8 cellular contexts compared by ENCODE assay signal in the genomic region with DNA sequence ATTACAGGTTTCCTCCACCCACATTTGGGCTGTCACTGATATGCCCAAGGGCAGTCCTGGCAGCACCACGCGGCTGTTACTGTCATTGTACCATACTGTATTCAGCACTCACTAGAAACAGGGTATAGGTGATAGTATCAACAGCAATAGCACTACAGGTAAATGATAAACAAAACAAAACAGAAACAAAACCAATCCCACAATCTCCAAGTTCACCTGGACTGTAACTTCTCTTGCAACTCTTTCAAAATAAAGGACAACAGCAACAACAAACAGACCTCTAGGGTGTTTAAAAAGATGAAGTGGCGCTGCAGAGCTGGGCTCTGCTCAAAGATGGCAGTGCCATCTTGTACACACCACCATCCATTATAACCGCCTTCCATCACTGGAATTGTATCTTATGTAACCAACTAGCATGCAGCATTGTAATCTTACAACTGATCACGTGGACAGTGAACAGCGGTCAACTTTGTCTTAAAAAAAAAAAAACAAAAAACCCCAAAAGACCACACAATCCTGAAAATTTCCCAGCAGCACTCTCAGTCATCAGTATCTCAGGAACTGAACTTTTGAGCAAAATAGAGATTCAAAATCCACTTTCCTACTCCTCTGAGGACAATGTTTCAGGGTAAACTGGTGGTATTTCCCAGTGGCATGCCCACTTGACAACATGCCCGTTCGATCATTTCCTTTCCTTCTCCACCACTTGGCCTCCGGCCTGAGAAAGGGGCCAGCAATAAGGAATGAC. TPM values are rescaled to one million over a fixed set of nuclear protein-coding genes. Genes with fewer than 3 reads are reported as not detected.
DNase-seq lines count a peak whose midpoint lies in the region; ATAC-seq, FAIRE-seq and TF ChIP-seq lines count a peak whose summit lies in the region.

No MANE protein-coding gene starts in this region.

- in situ Hi-C loops in HAP-1 (cut with MboI; ENCODE audit: low sequenced_read_pairs): loop anchor here (5.0 to 10.0 kb wide), 3 partner anchors 109 to 476 kb away; no protein-coding TSS in a partner anchor

- CTCF ChIA-PET in AG04450 (lab: Charles Lee): interaction anchor here (0.6 to 3.5 kb wide), 2 partner anchors 107 to 152 kb away, joined by 8 to 27 read pairs; no protein-coding TSS in a partner anchor

- H3K36me3 ChIP-seq in HAP-1 (replicated peaks) (peaks cover 45% of the 10 kb centered on the region), adrenal gland (replicated peaks in 1 of 2) (peaks cover 0 to 38% of the 10 kb centered on the region in 2 donors), iPS-18a (ENCODE audit: control insufficient read depth, low read depth, low read length) (peaks cover 30% of the 10 kb centered on the region), small intestine (ENCODE audit: control insufficient read depth in 2 of 2, insufficient read depth in 2 of 2, low read length in 2 of 2) (peaks cover 8% of the 10 kb centered on the region in 2 donors)

- TF ChIP-seq CTCF in AG04450 (IDR thresholded peaks at IDR 0.05; ENCODE audit: low read depth, low read length) (no peak), adrenal gland (IDR thresholded peaks at IDR 0.05) (peak in 2 of 6 experiments; percentile 11 to 28)

- H3K4me1 ChIP-seq in HAP-1 (peaks cover 44% of the 10 kb centered on the region), adrenal gland (replicated peaks in 1 of 2) (peaks cover 46 to 61% of the 10 kb centered on the region in 2 donors), iPS-18a (ENCODE audit: control insufficient read depth, low read depth, low read length) (peaks cover 52% of the 10 kb centered on the region), small intestine (ENCODE audit: control insufficient read depth in 2 of 2, insufficient read depth in 1 of 2, low read depth in 1 of 2, low read length in 1 of 2) (peaks cover 2 to 3% of the 10 kb centered on the region in 2 donors)

- no peak overlapping the region for H3K9ac ChIP-seq in iPS-18a (ENCODE audit: low read length)

- intact Hi-C loops in adrenal gland (cut with DNase I): loop anchor here in 1 of 2 donors (5.0 to 10.0 kb wide), 2 partner anchors 379 to 471 kb away; no protein-coding TSS in a partner anchor

- peak overlapping the region; percentile 79 for H3K4me3 ChIP-seq in AG04450 (ENCODE audit: low read depth, low read length)
- H3K4me3 ChIP-seq in HAP-1: peak overlapping the region; percentile 55
- peak overlapping the region in 3 of 4 donors; percentile 22 to 93 (median 71) for H3K4me3 ChIP-seq in adrenal gland
- peak overlapping the region; percentile 59 for H3K4me3 ChIP-seq in iPS-18a (ENCODE audit: low read length)
- peak overlapping the region; percentile 56 to 90 for H3K4me3 ChIP-seq in small intestine (ENCODE audit: low read depth in 1 of 2, low read length in 2 of 2)

- H3K27me3 ChIP-seq in AG04450 (ENCODE audit: control insufficient read depth, insufficient read depth, low read length): no peaks in the 10 kb centered on the region
- no peaks in the 10 kb centered on the region for H3K27me3 ChIP-seq in HAP-1 (ENCODE audit: low read depth)
- no peaks in the 10 kb centered on the region for H3K27me3 ChIP-seq in adrenal gland
- no peaks in the 10 kb centered on the region for H3K27me3 ChIP-seq in iPS-18a (ENCODE audit: control insufficient read depth, insufficient read depth, low read length)
- H3K27me3 ChIP-seq in small intestine (ENCODE audit: control insufficient read depth in 2 of 2, insufficient read depth in 2 of 2, low read length in 2 of 2): no peaks in the 10 kb centered on the region

- 0 to 2% (median 2%) methylated on average over 9 of the region's 9 CpGs for WGBS in adrenal gland, 4 donors
- 0 to 1% (median 1%) methylated on average over 9 of the region's 9 CpGs for WGBS in small intestine, 3 donors

- POLR2A ChIA-PET in AG04450 (lab: Yijun Ruan, JAX): interaction anchor here (1.7 kb wide), 1 partner anchor 62 kb away, joined by 5 read pairs; no protein-coding TSS in a partner anchor

- H3K9me3 ChIP-seq in AG04450 (ENCODE audit: control insufficient read depth, insufficient read depth, low read length) (peaks cover 3% of the 10 kb centered on the region; the same call in 1 of the 2 replicates), HAP-1 (no peaks in the 10 kb centered on the region), adrenal gland (replicated peaks in 1 of 3) (no peaks in the 10 kb centered on the region), iPS-18a (ENCODE audit: control insufficient read depth, low read depth, low read length) (no peaks in the 10 kb centered on the region), small intestine (ENCODE audit: control insufficient read depth, low read depth) (no peaks in the 10 kb centered on the region)

- no peak for FAIRE-seq in small intestine (lab: Jason Lieb, UNC)

- DNase-seq in AG04450 (ENCODE audit: low read depth, low spot score) (no peak), HAP-1 (ENCODE audit: low spot score in 2 of 2) (no peak), OCI-M1 (lab: John Stamatoyannopoulos, UW) (peak; percentile 86), adrenal gland (peak in 6 of 7 donors; percentile 52 to 83 (median 69)), small intestine (peak; percentile 63)

- H3K27ac ChIP-seq in AG04450 (ENCODE audit: low read depth, low read length) (peak overlapping the region; percentile 65), adrenal gland (peak overlapping the region; percentile 92 to 100 (median 100)), iPS-18a (ENCODE audit: low read length) (no peak overlapping the region), small intestine (ENCODE audit: low read depth in 1 of 2, low read length in 1 of 2) (peak overlapping the region; percentile 93 to 97)

- ATAC-seq in GM21576 (IDR thresholded peaks at IDR 0.05; ENCODE audit: unreplicated experiment) (no peak), GM18867 (IDR thresholded peaks at IDR 0.05; ENCODE audit: unreplicated experiment) (no peak)

- peak in 1 of 2 donors; percentile 54 for TF ChIP-seq POLR2A in adrenal gland (IDR thresholded peaks at IDR 0.05)

RNA-seq across cellular contexts. Expression of gene IRF2BP2, which starts 3.8 kb away (rescaled TPM):
- polyA plus RNA-seq in AG04450 (2011; rRNA removed) (20.3 and 28.6 TPM in 2 replicates), adrenal gland (10 to 100 TPM; 47.2 to 87.6 (median 67.4) TPM), small intestine (10 to 100 TPM; 42.4 to 80.6 (median 47.2) TPM)
- polyA minus RNA-seq in AG04450 (2011; rRNA and poly(A)+ RNA removed): 38.5 and 53.5 TPM in 2 replicates
- total RNA-seq in adrenal gland: 100 to 1,000 TPM in 4 of 8 donors, 10 to 100 TPM in 4; 66.5 to 182 (median 102) TPM

Comparison
In these comparisons a context has a peak if more than half of its experiments do, and no peak if none do; other contexts are left out.
1. DNase-seq: peak in OCI-M1 (single experiment), adrenal gland (6 of 7) and small intestine (single experiment); none in AG04450 (single experiment) and HAP-1 (0 of 2).
2. Peak in every context shown above with its lines, with median percentiles within 50 percentile points of each other: H3K4me3 ChIP-seq.